8 cellular contexts compared by ENCODE assay signal in genomic region chr19:3029070-3029923, GRCh38. TPM values are rescaled to one million over a fixed set of nuclear protein-coding genes. Genes with fewer than 3 reads are reported as not detected.
DNase-seq lines count a peak whose midpoint lies in the region; ATAC-seq, FAIRE-seq and TF ChIP-seq lines count a peak whose summit lies in the region.

TLE2 (minus strand) TSS chr19:3029280; CDS start chr19:3028904, 376 bp downstream.

- H3K27me3 Mint-ChIP-seq in T-helper 1 cell treated with Interleukin-12 subunit alpha and Interleukin-12 subunit beta and Interleukin-4 antibody, amounts not matched to agents 30 μg/mL and 1 μg/mL, for 36 hours (ENCODE audit: low read depth) = peaks cover 55% of the 10 kb centered on the region
- H3K27me3 Mint-ChIP-seq in nephron progenitor cell (ENCODE audit: low read depth, poor library complexity) = peaks cover 97% of the 10 kb centered on the region

- H3K4me2 ChIP-seq in trophoblast cell (ENCODE audit: low read length) = peak within 1 kb of the TSS; percentile 59

- H3K36me3 Mint-ChIP-seq in T-helper 1 cell treated with Interleukin-12 subunit alpha and Interleukin-12 subunit beta and Interleukin-4 antibody, amounts not matched to agents 30 μg/mL and 1 μg/mL, for 36 hours (ENCODE audit: low read depth) = no peaks in the 10 kb centered on the region
- H3K36me3 Mint-ChIP-seq in nephron progenitor cell (ENCODE audit: low read depth) = no peaks in the 10 kb centered on the region

- H3K79me1 ChIP-seq in trophoblast cell (ENCODE audit: low read length) = no peaks in the 10 kb centered on the region

- peaks cover 36% of the 10 kb centered on the region for H3K27me3 ChIP-seq in trophoblast cell (ENCODE audit: insufficient read depth, low read length)

- H3K79me2 ChIP-seq in trophoblast cell (ENCODE audit: control insufficient read depth, insufficient read depth, low read length, poor library complexity) = no peaks in the 10 kb centered on the region

- TF ChIP-seq CTCF in GM10266 (IDR thresholded peaks at IDR 0.05; ENCODE audit: control insufficient read depth, insufficient read depth, low read depth, missing control alignments) (no peak), nephron progenitor cell (IDR thresholded peaks at IDR 0.05) (no peak)

- no peaks in the 10 kb centered on the region for H3K9me3 Mint-ChIP-seq in T-helper 1 cell treated with Interleukin-12 subunit alpha and Interleukin-12 subunit beta and Interleukin-4 antibody, amounts not matched to agents 30 μg/mL and 1 μg/mL, for 36 hours
- H3K9me3 Mint-ChIP-seq in nephron progenitor cell = peaks cover 12% of the 10 kb centered on the region

- H3K4ac ChIP-seq in trophoblast cell (ENCODE audit: low read depth, low read length) = no peak within 1 kb of the TSS

- H4K8ac ChIP-seq in trophoblast cell (ENCODE audit: low read depth, low read length) = no peak within 1 kb of the TSS

- no peak within 1 kb of the TSS for H2BK5ac ChIP-seq in trophoblast cell (ENCODE audit: low read depth, low read length, poor library complexity)

- no peak within 1 kb of the TSS for H2AFZ ChIP-seq in trophoblast cell (ENCODE audit: insufficient read depth, low read length, poor library complexity)

- H3K27ac ChIP-seq in trophoblast cell (ENCODE audit: low read depth, low read length) = no peak within 1 kb of the TSS

- H3K4me3 ChIP-seq in trophoblast cell (ENCODE audit: low read depth, low read length) = no peak within 1 kb of the TSS

- H3K4me3 Mint-ChIP-seq in T-helper 1 cell treated with Interleukin-12 subunit alpha and Interleukin-12 subunit beta and Interleukin-4 antibody, amounts not matched to agents 30 μg/mL and 1 μg/mL, for 36 hours = peak within 1 kb of the TSS; percentile 60
- H3K4me3 Mint-ChIP-seq in nephron progenitor cell = no peak within 1 kb of the TSS

- WGBS in trophoblast cell (ENCODE audit: extremely low coverage, insufficient coverage, insufficient read length) = no CpG with 5 or more reads among the region's 85 CpGs

- no peak within 1 kb of the TSS for H3K9ac ChIP-seq in trophoblast cell (ENCODE audit: low read length)

- H3K18ac ChIP-seq in trophoblast cell (ENCODE audit: low read length) = no peak within 1 kb of the TSS

- peaks cover 7% of the 10 kb centered on the region for H3K4me1 Mint-ChIP-seq in T-helper 1 cell treated with Interleukin-12 subunit alpha and Interleukin-12 subunit beta and Interleukin-4 antibody, amounts not matched to agents 30 μg/mL and 1 μg/mL, for 36 hours (ENCODE audit: low read depth)
- H3K4me1 Mint-ChIP-seq in nephron progenitor cell = peaks cover 7% of the 10 kb centered on the region

- H3K27ac Mint-ChIP-seq in T-helper 1 cell treated with Interleukin-12 subunit alpha and Interleukin-12 subunit beta and Interleukin-4 antibody, amounts not matched to agents 30 μg/mL and 1 μg/mL, for 36 hours = no peak within 1 kb of the TSS
- no peak within 1 kb of the TSS for H3K27ac Mint-ChIP-seq in nephron progenitor cell

- H3K23ac ChIP-seq in trophoblast cell (ENCODE audit: low read length) = no peak within 1 kb of the TSS

- FAIRE-seq in frontal cortex (lab: Jason Lieb, UNC) = no peak

- H2BK120ac ChIP-seq in trophoblast cell (ENCODE audit: insufficient read depth, low read length, poor library complexity) = no peak within 1 kb of the TSS

- no peak within 1 kb of the TSS for H2BK12ac ChIP-seq in trophoblast cell (ENCODE audit: low read length)

- H2AK5ac ChIP-seq in trophoblast cell (ENCODE audit: low read length) = no peak within 1 kb of the TSS

- H3K36me3 ChIP-seq in trophoblast cell (ENCODE audit: control insufficient read depth in 1 of 2, insufficient read depth in 2 of 2, low read length in 2 of 2) = no peaks in the 10 kb centered on the region

- DNase-seq in GM10266 (ENCODE audit: extremely low spot score) (peak; percentile 81), frontal cortex (ENCODE audit: low spot score in 2 of 2) (peak; percentile 83), trophoblast cell (peak in 1 of 2 donors; percentile 34), NCI-H128 (lab: John Stamatoyannopoulos, UW; ENCODE audit: unreplicated experiment) (no peak), NCI-H774 (lab: John Stamatoyannopoulos, UW) (no peak), nephron progenitor cell (no peak)

- no peak for ATAC-seq in GM21423 (IDR thresholded peaks at IDR 0.05; ENCODE audit: unreplicated experiment)

- H3K9me3 ChIP-seq in trophoblast cell (ENCODE audit: insufficient read depth, low read depth, low read length) = peaks cover 4% of the 10 kb centered on the region

- H4K91ac ChIP-seq in trophoblast cell (ENCODE audit: low read depth, low read length) = no peak within 1 kb of the TSS

- H3K4me1 ChIP-seq in trophoblast cell (ENCODE audit: control insufficient read depth in 1 of 2, insufficient read depth in 2 of 2, low read length in 2 of 2) = peaks cover 4 to 18% of the 10 kb centered on the region in 2 experiments

- no peak within 1 kb of the TSS for H4K12ac ChIP-seq in trophoblast cell (ENCODE audit: low read depth, low read length)

- H3K14ac ChIP-seq in trophoblast cell (ENCODE audit: low read length) = no peak within 1 kb of the TSS

RNA-seq across cellular contexts. Expression of gene TLE2, which starts in this region (rescaled TPM):
- 5.3 TPM for total RNA-seq in frontal cortex
- 1.2 and 1.4 TPM in 2 replicates for polyA plus RNA-seq in trophoblast cell (2013)

Comparison
In these comparisons a context has a peak if more than half of its experiments do, and no peak if none do; other contexts are left out.
1. DNase-seq: peak in GM10266 (single experiment) and frontal cortex (2 of 2); none in NCI-H128 (single experiment), NCI-H774 (single experiment) and nephron progenitor cell (single experiment).